Comparison of ENCODE assay signal across 1 cellular context in genomic region chr16:67666032-67666537, GRCh38.
TF ChIP-seq lines count a peak whose summit lies in the region.

No MANE protein-coding gene starts in this region.

TF ChIP-seq in HepG2, 621 proteins besides CTCF, POLR2A, EP300 and RAD21 (continued from another document and continues in another):
- TF ChIP-seq ZFP37 (CRISPR knock-in tag; IDR thresholded peaks at IDR 0.05; ENCODE audit: borderline replicate concordance) (no peak), ZNF558 (CRISPR knock-in tag; IDR thresholded peaks at IDR 0.05; ENCODE audit: borderline replicate concordance) (no peak), ZNF839 (CRISPR knock-in tag; IDR thresholded peaks at IDR 0.05; ENCODE audit: borderline replicate concordance) (no peak), ZMYM2 (CRISPR knock-in tag; IDR thresholded peaks at IDR 0.05) (0 out of 2 replicates have a peak, but pooled peaks have one; percentile 34), HNRNPK (IDR thresholded peaks at IDR 0.05; ENCODE audit: low read depth, low read length, poor library complexity, severe bottlenecking) (no peak), ZNF326 (CRISPR knock-in tag; IDR thresholded peaks at IDR 0.05; ENCODE audit: borderline replicate concordance) (no peak), ZNF7 (CRISPR knock-in tag; IDR thresholded peaks at IDR 0.05) (no peak), MIER3 (CRISPR knock-in tag; IDR thresholded peaks at IDR 0.05; ENCODE audit: borderline replicate concordance) (peak; percentile 19; the same call in 1 of the 2 replicates), NONO (IDR thresholded peaks at IDR 0.05) (no peak), NONO (CRISPR knock-in tag; conservative IDR thresholded peaks at IDR 0.05) (peak; percentile 73; the same call in 1 of the 2 replicates), ZBED4 (CRISPR knock-in tag; IDR thresholded peaks at IDR 0.05; ENCODE audit: borderline replicate concordance) (peak; percentile 70), IKZF1 (IDR thresholded peaks at IDR 0.05) (no peak), ASH2L (IDR thresholded peaks at IDR 0.05; ENCODE audit: insufficient read length, low read depth, low read length) (peak; percentile 69), ZFP41 (CRISPR knock-in tag; IDR thresholded peaks at IDR 0.05; ENCODE audit: borderline replicate concordance) (no peak), GLMP (CRISPR knock-in tag; IDR thresholded peaks at IDR 0.05; ENCODE audit: borderline replicate concordance) (no peak), ZNF383 (CRISPR knock-in tag; IDR thresholded peaks at IDR 0.05; ENCODE audit: borderline replicate concordance) (no peak), ZNF441 (CRISPR knock-in tag; IDR thresholded peaks at IDR 0.05; ENCODE audit: borderline replicate concordance) (no peak), ZNF563 (CRISPR knock-in tag; IDR thresholded peaks at IDR 0.05) (no peak; the same call in 1 of the 2 replicates), PPARG (CRISPR knock-in tag; conservative IDR thresholded peaks at IDR 0.05) (no peak; the same call in 1 of the 2 replicates), CSRNP2 (CRISPR knock-in tag; conservative IDR thresholded peaks at IDR 0.05; ENCODE audit: low read depth) (no peak), BORCS8-MEF2B (CRISPR knock-in tag; IDR thresholded peaks at IDR 0.05) (no peak; the same call in 1 of the 2 replicates), KIAA2018 (CRISPR knock-in tag; IDR thresholded peaks at IDR 0.05; ENCODE audit: borderline replicate concordance) (no peak), HMG20A (CRISPR knock-in tag; IDR thresholded peaks at IDR 0.05; ENCODE audit: borderline replicate concordance) (no peak), ZNF891 (CRISPR knock-in tag; IDR thresholded peaks at IDR 0.05) (no peak), KAT7 (CRISPR knock-in tag; IDR thresholded peaks at IDR 0.05; ENCODE audit: borderline replicate concordance) (peak; percentile 30; the same call in 1 of the 2 replicates), CENPT (CRISPR knock-in tag; IDR thresholded peaks at IDR 0.05; ENCODE audit: low read depth) (0 out of 2 replicates have a peak, but pooled peaks have one; percentile 52), PAXIP1 (CRISPR knock-in tag; conservative IDR thresholded peaks at IDR 0.05) (peak; percentile 36; the same call in 1 of the 2 replicates), BRD4 (CRISPR knock-in tag; IDR thresholded peaks at IDR 0.05) (no peak), ZKSCAN1 (IDR thresholded peaks at IDR 0.05; ENCODE audit: low read length) (no peak), ZNF75D (CRISPR knock-in tag; IDR thresholded peaks at IDR 0.05; ENCODE audit: borderline replicate concordance) (no peak), ZNF264 (CRISPR knock-in tag; IDR thresholded peaks at IDR 0.05) (peak; percentile 29), ZNF276 (CRISPR knock-in tag; IDR thresholded peaks at IDR 0.05; ENCODE audit: low read depth) (0 out of 2 replicates have a peak, but pooled peaks have one; percentile 18), JDP2 (CRISPR knock-in tag; IDR thresholded peaks at IDR 0.05; ENCODE audit: borderline replicate concordance) (no peak), POLR2AphosphoS5 (IDR thresholded peaks at IDR 0.05; ENCODE audit: low read depth, low read length) (peak; percentile 28), ATF7 (IDR thresholded peaks at IDR 0.05) (no peak), ATF7 (CRISPR knock-in tag; IDR thresholded peaks at IDR 0.05) (no peak), TAF1 (CRISPR knock-in tag; IDR thresholded peaks at IDR 0.05) (peak; percentile 15; the same call in 1 of the 2 replicates), ATF5 (CRISPR knock-in tag; IDR thresholded peaks at IDR 0.05; ENCODE audit: low read depth) (no peak), ZNF12 (CRISPR knock-in tag; IDR thresholded peaks at IDR 0.05) (no peak), SATB2 (CRISPR knock-in tag; IDR thresholded peaks at IDR 0.05) (no peak), PCBP1 (IDR thresholded peaks at IDR 0.05; ENCODE audit: borderline replicate concordance, low read depth, low read length) (0 out of 2 replicates have a peak, but pooled peaks have one; percentile 22), ZNF124 (CRISPR knock-in tag; IDR thresholded peaks at IDR 0.05) (no peak; the same call in 1 of the 2 replicates)
